ENCODE assay signal across 13 cellular contexts in the genomic region with DNA sequence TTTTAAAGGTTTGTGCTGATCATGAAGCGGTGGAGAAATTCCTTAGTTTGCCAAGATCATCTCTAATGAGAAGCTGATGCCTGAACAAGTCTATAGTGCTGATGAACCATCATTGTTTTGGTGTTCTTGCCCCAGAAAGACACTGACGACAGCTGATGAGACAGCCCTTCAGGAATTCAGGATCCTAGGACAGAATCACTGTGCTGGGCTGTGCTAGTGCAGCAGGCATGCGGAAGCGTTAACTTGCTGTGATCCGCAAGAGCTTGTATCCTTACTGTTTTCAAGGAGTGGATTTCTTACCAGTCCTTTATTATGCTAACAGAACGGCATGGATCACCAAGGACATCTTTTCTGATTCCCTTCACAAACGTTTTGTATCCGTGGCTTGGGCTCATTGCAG.
DNase-seq lines count a peak whose midpoint lies in the region; ATAC-seq and TF ChIP-seq lines count a peak whose summit lies in the region.
"Had no signal": no experiment of that assay in that cellular context is flagged by ENCODE, and none has a peak within 500 bp of the region (broad histone marks: within the 10 kb centered on the region; RNA-seq: fewer than 3 reads in every experiment).

No MANE protein-coding gene starts in this region.

- H3K27me3 ChIP-seq in left lung: no peaks in the 10 kb centered on the region
- H3K27me3 ChIP-seq: right atrium auricular region, testis had no signal

- TF ChIP-seq CTCF in foreskin fibroblast (IDR thresholded peaks at IDR 0.05; ENCODE audit: low read depth, low read length) (no peak), left lung (IDR thresholded peaks at IDR 0.05) (no peak)

- peaks cover 0 to 8% of the 10 kb centered on the region in 2 donors for H3K36me3 ChIP-seq in left lung
- H3K36me3 ChIP-seq: HAP-1, right atrium auricular region had no signal

- no peak overlapping the region for H3K27ac ChIP-seq in left lung
- H3K27ac ChIP-seq: right atrium auricular region, testis had no signal

- intact Hi-C loops in left lung (cut with DNase I): no loop called here

- H3K4me1 ChIP-seq in left lung: peaks cover 0 to 10% of the 10 kb centered on the region in 2 donors
- H3K4me1 ChIP-seq: HAP-1, right atrium auricular region, testis had no signal

- H3K4me3 ChIP-seq in foreskin fibroblast (ENCODE audit: low read depth in 1 of 2, low read length in 2 of 2): no peak overlapping the region
- no peak overlapping the region for H3K4me3 ChIP-seq in left lung
- H3K4me3 ChIP-seq: HAP-1, right atrium auricular region, testis had no signal

- H3K9me3 ChIP-seq in left lung: peaks cover 0 to 13% of the 10 kb centered on the region in 2 donors
- H3K9me3 ChIP-seq: HAP-1, testis had no signal

- no peak for ATAC-seq in left lung

- peak; percentile 90 for DNase-seq in HPDE6-E6E7 (ENCODE audit: extremely low spot score)
- DNase-seq in amniotic stem cell (lab: John Stamatoyannopoulos, UW): peak; percentile 51
- DNase-seq in foreskin fibroblast: peak; percentile 92 to 95
- no peak for DNase-seq in left lung
- no peak for DNase-seq in DMS53 treated with DMSO at 0.1 percent for 48 hours (lab: John Stamatoyannopoulos, UW; ENCODE audit: unreplicated experiment)
- DNase-seq in activated naive CD4-positive, alpha-beta T cell (lab: John Stamatoyannopoulos, UW): no peak
- no peak for DNase-seq in NK-92 (lab: John Stamatoyannopoulos, UW; ENCODE audit: unreplicated experiment)
- DNase-seq: activated T-cell treated with anti-CD3 and anti-CD28 coated beads, Interleukin-2, amount 50 U/mL, for 24 hours; aorta; NCI-H187; testis had no signal

Comparison
In these comparisons a context has a peak if more than half of its experiments do, and no peak if none do; other contexts are left out.
1. DNase-seq: peak in HPDE6-E6E7 (single experiment), amniotic stem cell (single experiment) and foreskin fibroblast (2 of 2); none in left lung (0 of 2), DMS53 treated with DMSO at 0.1 percent for 48 hours (single experiment), activated naive CD4-positive, alpha-beta T cell (0 of 4) and NK-92 (single experiment).